11 cellular contexts compared by ENCODE assay signal in genomic region chr1:20124451-20125057, GRCh38. TPM values are rescaled to one million over a fixed set of nuclear protein-coding genes. Genes with fewer than 3 reads are reported as not detected.
DNase-seq lines count a peak whose midpoint lies in the region; ATAC-seq, FAIRE-seq and TF ChIP-seq lines count a peak whose summit lies in the region.
"Had no signal": no experiment of that assay in that cellular context is flagged by ENCODE, and none has a peak within 500 bp of the region (broad histone marks: within the 10 kb centered on the region; RNA-seq: fewer than 3 reads in every experiment).

No MANE protein-coding gene starts in this region.

- no peak overlapping the region for H3K27ac Mint-ChIP-seq in effector memory CD8-positive, alpha-beta T cell

- TF ChIP-seq EP300 in Ishikawa (IDR thresholded peaks at IDR 0.05; ENCODE audit: borderline replicate concordance) = no peak
- TF ChIP-seq EP300 in GM12878 (IDR thresholded peaks at IDR 0.05; ENCODE audit: borderline replicate concordance in 1 of 2, control insufficient read depth in 1 of 2, low read depth in 2 of 2, low read length in 2 of 2) = no peak

- peaks cover 35 to 63% of the 10 kb centered on the region in 2 donors for H3K27me3 Mint-ChIP-seq in effector memory CD8-positive, alpha-beta T cell

- peak; percentile 75 for ATAC-seq in GM12878
- ATAC-seq in right lobe of liver = peak in 3 of 4 donors; percentile 25 to 75 (median 46)
- no peak for ATAC-seq in GM21576 (IDR thresholded peaks at IDR 0.05; ENCODE audit: unreplicated experiment)
- ATAC-seq in effector memory CD8-positive, alpha-beta T cell (replicated peaks) = no peak

- no peaks in the 10 kb centered on the region for H3K36me3 ChIP-seq in GM12878 (ENCODE audit: control insufficient read depth in 2 of 2, insufficient read depth in 2 of 2, low read length in 1 of 2)
- H3K36me3 ChIP-seq in right lobe of liver = no peaks in the 10 kb centered on the region

- no TSS peak for BruUV-seq in GM12878 (replicated peaks; lab: Mats Ljungman, UMichigan)

- H3K27ac ChIP-seq in GM12878 (ENCODE audit: control insufficient read depth, insufficient read depth) = peak overlapping the region; percentile 33
- H3K27ac ChIP-seq in right lobe of liver = no peak overlapping the region

- H2AFZ ChIP-seq in GM12878 (ENCODE audit: control insufficient read depth, low read depth, low read length) = no peak overlapping the region; the same call in 1 of the 2 replicates

- 0 out of 2 replicates have a peak overlapping the region, but pooled peaks have one; percentile 13 for H3K4me2 ChIP-seq in GM12878 (ENCODE audit: control insufficient read depth, insufficient read depth)

- H3K9me3 ChIP-seq in GM12878 (replicated peaks; ENCODE audit: control insufficient read depth, insufficient read depth, low read length) (peaks cover 2% of the 10 kb centered on the region; the same call in 1 of the 3 replicates), right lobe of liver (no peaks in the 10 kb centered on the region)

- H3K27me3 ChIP-seq in GM12878 (replicated peaks in 1 of 2; ENCODE audit: control insufficient read depth in 2 of 2, insufficient read depth in 2 of 2, low read length in 1 of 2) = no peaks in the 10 kb centered on the region
- H3K27me3 ChIP-seq in right lobe of liver = no peaks in the 10 kb centered on the region

- H3K4me1 Mint-ChIP-seq in effector memory CD8-positive, alpha-beta T cell (ENCODE audit: low read depth in 2 of 2) = peaks cover 0 to 2% of the 10 kb centered on the region in 2 donors

- TF ChIP-seq POLR2A in GM12878 (IDR thresholded peaks at IDR 0.05; ENCODE audit: low read depth, low read length) = no peak
- TF ChIP-seq POLR2A in right lobe of liver (IDR thresholded peaks at IDR 0.05) = no peak

- in situ Hi-C loops in GM12878 (cut with MboI) = no loop called here

- SMC1A ChIA-PET in GM12878 (lab: Charles Lee; ENCODE audit: uncharacterized antibody, unreplicated experiment) = interaction anchor here (0.7 to 3.6 kb wide), 7 partner anchors 10 to 332 kb away, joined by 3 to 18 read pairs (median 5); no protein-coding TSS in a partner anchor

- H3K79me2 ChIP-seq in GM12878 (ENCODE audit: control insufficient read depth, insufficient read depth, low read length) = no peaks in the 10 kb centered on the region

- TF ChIP-seq CTCF in AG10803 (conservative IDR thresholded peaks at IDR 0.05; ENCODE audit: low read length) (no peak), GM12878 (IDR thresholded peaks at IDR 0.05 in 2 of 3, conservative IDR thresholded peaks at IDR 0.05 in 1 of 3; ENCODE audit: control insufficient read depth in 2 of 3, extremely low read depth in 1 of 3, insufficient read depth in 1 of 3, low read depth in 3 of 3, low read length in 3 of 3) (no peak), right lobe of liver (IDR thresholded peaks at IDR 0.05) (no peak)

- H3K4me3 ChIP-seq in AG10803 (ENCODE audit: low read length) (no peak overlapping the region), GM12878 (no peak overlapping the region), right lobe of liver (no peak overlapping the region)

- no peak overlapping the region for H3K4me3 Mint-ChIP-seq in effector memory CD8-positive, alpha-beta T cell

- CTCF ChIA-PET in GM12878 (lab: Yijun Ruan, JAX) = interaction anchor here (0.6 to 3.3 kb wide), 6 partner anchors 10 to 471 kb away, joined by 3 to 17 read pairs (median 6); no protein-coding TSS in a partner anchor

- no peaks in the 10 kb centered on the region for H3K9me3 Mint-ChIP-seq in effector memory CD8-positive, alpha-beta T cell

- FAIRE-seq in GM12878 (lab: Jason Lieb, UNC) = no peak
- FAIRE-seq: G401.6 had no signal

- no peak for TF ChIP-seq RAD21 in Ishikawa (IDR thresholded peaks at IDR 0.05; ENCODE audit: low read depth)
- no peak for TF ChIP-seq RAD21 in GM12878 (IDR thresholded peaks at IDR 0.05; ENCODE audit: insufficient read depth, low read depth, low read length)

- DNase-seq in AG10803 (ENCODE audit: low read depth) (peak; percentile 72), GM12878 (ENCODE audit: low read depth, low spot score) (no peak), right lobe of liver (no peak), putamen (ENCODE audit: low spot score) (no peak), DMS79 treated with DMSO at 0.1 percent for 48 hours (lab: John Stamatoyannopoulos, UW) (no peak)
- no peak for DNase-seq in effector memory CD8-positive, alpha-beta T cell
- DNase-seq: stimulated activated naive CD4-positive, alpha-beta T cell treated with Interleukin-2 at 50 U/mL for 16 hours had no signal

- H3K36me3 Mint-ChIP-seq in effector memory CD8-positive, alpha-beta T cell (ENCODE audit: insufficient read depth) = no peaks in the 10 kb centered on the region

- RAD21 ChIA-PET in GM12878 (lab: Charles Lee; ENCODE audit: unreplicated experiment) = interaction anchor here (1.0 to 4.8 kb wide), 4 partner anchors 27 to 69 kb away, joined by 3 to 28 read pairs (median 12); no protein-coding TSS in a partner anchor

- peaks cover 49% of the 10 kb centered on the region for H3K4me1 ChIP-seq in GM12878 (ENCODE audit: control insufficient read depth, insufficient read depth, low read length)
- H3K4me1 ChIP-seq in right lobe of liver = no peaks in the 10 kb centered on the region

- H3K9ac ChIP-seq in GM12878 (ENCODE audit: control insufficient read depth, insufficient read depth, low read length) = no peak overlapping the region

- no peaks in the 10 kb centered on the region for H4K20me1 ChIP-seq in GM12878 (ENCODE audit: control insufficient read depth, insufficient read depth)

- WGBS in GM12878 (ENCODE audit: insufficient coverage, insufficient replicate concordance, low lambda C conversion rate, missing lambda C conversion rate) = 65% methylated on average over 7 of the region's 7 CpGs
- WGBS in right lobe of liver (ENCODE audit: insufficient coverage, low coverage, low lambda C conversion rate, missing lambda C conversion rate) = 59% methylated on average over 4 of the region's 7 CpGs

- POLR2A ChIA-PET in GM12878 (lab: Charles Lee) = interaction anchor here (1.1 to 3.0 kb wide), 2 partner anchors 27 to 45 kb away, joined by 4 to 11 read pairs; no protein-coding TSS in a partner anchor

- intact Hi-C loops in GM12878 (cut with micrococcal nuclease; ENCODE audit: unreplicated experiment) = no loop called here
- intact Hi-C loops in right lobe of liver (cut with DNase I) = no loop called here

RNA-seq across cellular contexts. Expression of gene PLA2G2D, which starts 5.2 kb away (rescaled TPM):
- total RNA-seq in GM12878 (2013; cell fraction: nucleolus; rRNA removed) = 0.17 and 0.34 TPM in 2 replicates
- total RNA-seq in GM12878 (2014; rRNA removed) (0.06 and 0.11 TPM in 2 replicates), GM12878 (2014; rRNA removed; fragmentation: Illumina TruSeq; extraction: Trizol) (0.14 and 0.22 TPM in 2 replicates), GM12878 (2021) (0.13 and 0.27 TPM in 2 replicates), right lobe of liver (under 1 TPM in 1 of 6 experiments, not detected in 5; 0.10 TPM)
- polyA plus RNA-seq in GM12878 (2011; ENCODE audit: low read depth) = not detected
- polyA plus RNA-seq in GM12878 (2011; rRNA removed) (0.13 and 0.19 TPM in 2 replicates), GM12878 (2014; fragmentation: Illumina TruSeq; extraction: Trizol) (0.34 TPM in 1 of 2 replicates, not detected in the other), GM12878 (2014; fragmentation: Nextera tagmentation; extraction: Ambion mirVana) (under 1 TPM; 0.06 to 0.07 TPM), GM12878 (2014; rRNA removed) (0.38 TPM in 2 replicates), GM12878 (2016; fragmentation: Nextera tagmentation; extraction: Ambion mirVana) (not detected)
- polyA plus RNA-seq in GM12878 (2011; cell fraction: cytosol; rRNA removed) = 0.15 and 0.21 TPM in 2 replicates
- 0.04 and 0.10 TPM in 2 replicates for polyA plus RNA-seq in GM12878 (2011; cell fraction: nucleus; rRNA removed)
- 0.07 TPM in 1 of 2 replicates, not detected in the other for polyA plus RNA-seq in GM12878 (2012)
- polyA minus RNA-seq in GM12878 (2011; rRNA and poly(A)+ RNA removed) = 0.10 TPM in 1 of 2 replicates, not detected in the other
- polyA minus RNA-seq in GM12878 (2011; cell fraction: cytosol; rRNA and poly(A)+ RNA removed) = not detected in 2 replicates
- 0.19 TPM in 1 of 2 replicates, not detected in the other for polyA minus RNA-seq in GM12878 (2011; cell fraction: nucleus; rRNA and poly(A)+ RNA removed)
- total RNA-seq: OCI-LY7 had no signal

RNA-seq across cellular contexts. Expression of gene PLA2G2F, which starts 14.6 kb away (rescaled TPM):
- total RNA-seq in GM12878 (2013; cell fraction: nucleolus; rRNA removed) = not detected in 2 replicates
- total RNA-seq in GM12878 (2014; rRNA removed) (not detected in 2 replicates), GM12878 (2014; rRNA removed; fragmentation: Illumina TruSeq; extraction: Trizol) (not detected in 2 replicates), GM12878 (2021) (not detected in 2 replicates), right lobe of liver (not detected)
- polyA plus RNA-seq in GM12878 (2011; ENCODE audit: low read depth) = not detected
- polyA plus RNA-seq in GM12878 (2011; rRNA removed) (not detected in 2 replicates), GM12878 (2014; fragmentation: Illumina TruSeq; extraction: Trizol) (0.03 TPM in 1 of 2 replicates, not detected in the other), GM12878 (2014; fragmentation: Nextera tagmentation; extraction: Ambion mirVana) (not detected), GM12878 (2014; rRNA removed) (0.09 TPM in 1 of 2 replicates, not detected in the other), GM12878 (2016; fragmentation: Nextera tagmentation; extraction: Ambion mirVana) (not detected)
- polyA plus RNA-seq in GM12878 (2011; cell fraction: cytosol; rRNA removed) = 0.01 and 0.02 TPM in 2 replicates
- polyA plus RNA-seq in GM12878 (2011; cell fraction: nucleus; rRNA removed) = 0.15 and 0.19 TPM in 2 replicates
- polyA plus RNA-seq in GM12878 (2012) = not detected in 2 replicates
- polyA minus RNA-seq in GM12878 (2011; rRNA and poly(A)+ RNA removed) = 0.05 TPM in 1 of 2 replicates, not detected in the other
- polyA minus RNA-seq in GM12878 (2011; cell fraction: cytosol; rRNA and poly(A)+ RNA removed) = not detected in 2 replicates
- not detected in 2 replicates for polyA minus RNA-seq in GM12878 (2011; cell fraction: nucleus; rRNA and poly(A)+ RNA removed)
- total RNA-seq: OCI-LY7 had no signal

RNA-seq across cellular contexts. Expression of gene PLA2G5, which starts 54.6 kb away (rescaled TPM):
- total RNA-seq in GM12878 (2013; cell fraction: nucleolus; rRNA removed) = not detected in 2 replicates
- total RNA-seq in GM12878 (2014; rRNA removed) (0.17 TPM in 1 of 2 replicates, not detected in the other), GM12878 (2014; rRNA removed; fragmentation: Illumina TruSeq; extraction: Trizol) (not detected in 2 replicates), GM12878 (2021) (not detected in 2 replicates), right lobe of liver (1 to 10 TPM in 5 of 6 experiments, under 1 TPM in 1; 0.62 to 4.8 (median 3.2) TPM)
- polyA plus RNA-seq in GM12878 (2011; ENCODE audit: low read depth) = not detected
- polyA plus RNA-seq in GM12878 (2011; rRNA removed) (0.10 TPM in 1 of 2 replicates, not detected in the other), GM12878 (2014; fragmentation: Illumina TruSeq; extraction: Trizol) (0.19 TPM in 1 of 2 replicates, not detected in the other), GM12878 (2014; fragmentation: Nextera tagmentation; extraction: Ambion mirVana) (not detected), GM12878 (2014; rRNA removed) (not detected in 2 replicates), GM12878 (2016; fragmentation: Nextera tagmentation; extraction: Ambion mirVana) (not detected)
- polyA plus RNA-seq in GM12878 (2011; cell fraction: cytosol; rRNA removed) = 0.36 and 0.38 TPM in 2 replicates
- 0.28 TPM in 1 of 2 replicates, not detected in the other for polyA plus RNA-seq in GM12878 (2011; cell fraction: nucleus; rRNA removed)
- polyA plus RNA-seq in GM12878 (2012) = 0.10 TPM in 1 of 2 replicates, not detected in the other
- polyA minus RNA-seq in GM12878 (2011; rRNA and poly(A)+ RNA removed) = not detected in 2 replicates
- not detected in 2 replicates for polyA minus RNA-seq in GM12878 (2011; cell fraction: cytosol; rRNA and poly(A)+ RNA removed)
- not detected in 2 replicates for polyA minus RNA-seq in GM12878 (2011; cell fraction: nucleus; rRNA and poly(A)+ RNA removed)
- total RNA-seq: OCI-LY7 had no signal

Comparison
In these comparisons a context has a peak if more than half of its experiments do, and no peak if none do; other contexts are left out.
1. ATAC-seq: peak in GM12878 (single experiment) and right lobe of liver (3 of 4); none in GM21576 (single experiment) and effector memory CD8-positive, alpha-beta T cell (single experiment).